In genomic region chr13:73765651-73766384, GRCh38 we compare ENCODE assay signal across 1 cellular context.
A peak's percentile ranks its signal among the peaks of the same experiment; 100 is the strongest.
TF ChIP-seq lines count a peak whose summit lies in the region.

No MANE protein-coding gene starts in this region.

TF ChIP-seq in H1, 55 proteins besides CTCF, POLR2A, EP300 and RAD21 (continued from another document):
- TF ChIP-seq CHD7 (IDR thresholded peaks at IDR 0.05; ENCODE audit: insufficient replicate concordance, low read length) (peak; percentile 83), JUN (IDR thresholded peaks at IDR 0.05; ENCODE audit: low read depth, low read length) (no peak), USF2 (IDR thresholded peaks at IDR 0.05; ENCODE audit: low read length) (no peak), NANOG (IDR thresholded peaks at IDR 0.05; ENCODE audit: insufficient read depth, low read depth, low read length, poor library complexity, severe bottlenecking) (peak; percentile 30), SP4 (IDR thresholded peaks at IDR 0.05; ENCODE audit: low read length) (no peak), GTF2F1 (IDR thresholded peaks at IDR 0.05; ENCODE audit: borderline replicate concordance, low read depth, low read length) (no peak), POLR2AphosphoS5 (IDR thresholded peaks at IDR 0.05; ENCODE audit: low read depth, low read length) (no peak), SRF (IDR thresholded peaks at IDR 0.05; ENCODE audit: low read depth, low read length) (peak; percentile 58; the same call in 1 of the 2 replicates), HDAC6 (IDR thresholded peaks at IDR 0.05; ENCODE audit: low read depth, low read length) (no peak), BCL11A (IDR thresholded peaks at IDR 0.05; ENCODE audit: low read depth in 2 of 2, low read length in 2 of 2) (no peak), MAX (IDR thresholded peaks at IDR 0.05) (no peak), BRCA1 (IDR thresholded peaks at IDR 0.05; ENCODE audit: low read depth, low read length) (no peak), SIN3A (conservative IDR thresholded peaks at IDR 0.05 in 1 of 2, IDR thresholded peaks at IDR 0.05 in 1 of 2; ENCODE audit: low read depth in 1 of 2, low read length in 2 of 2) (no peak), CBX5 (IDR thresholded peaks at IDR 0.05; ENCODE audit: low read depth, low read length) (no peak), CEBPB (IDR thresholded peaks at IDR 0.05; ENCODE audit: low read depth, low read length) (no peak), TAF1 (IDR thresholded peaks at IDR 0.05; ENCODE audit: low read depth, low read length) (0 out of 2 replicates have a peak, but pooled peaks have one; percentile 18), ASH2L (IDR thresholded peaks at IDR 0.05; ENCODE audit: low read length) (peak; percentile 74), E2F6 (IDR thresholded peaks at IDR 0.05) (no peak), RBBP5 (IDR thresholded peaks at IDR 0.05; ENCODE audit: borderline replicate concordance, low read depth, low read length) (peak; percentile 62; the same call in 1 of the 2 replicates), TAF7 (optimal IDR thresholded peaks at IDR 0.05; ENCODE audit: borderline replicate concordance, low read depth, low read length) (no peak), CREB1 (IDR thresholded peaks at IDR 0.05) (no peak), SUZ12 (IDR thresholded peaks at IDR 0.05; ENCODE audit: low read length) (no peak), TEAD4 (IDR thresholded peaks at IDR 0.05; ENCODE audit: low read depth, low read length) (no peak), SAP30 (IDR thresholded peaks at IDR 0.05; ENCODE audit: insufficient read depth, insufficient replicate concordance, low read length) (no peak), TBP (IDR thresholded peaks at IDR 0.05; ENCODE audit: low read depth, low read length) (no peak), KDM4A (IDR thresholded peaks at IDR 0.05; ENCODE audit: low read depth, low read length, severe bottlenecking) (no peak), ATF3 (IDR thresholded peaks at IDR 0.05; ENCODE audit: insufficient read depth, low read depth, low read length) (no peak), POU5F1 (IDR thresholded peaks at IDR 0.05; ENCODE audit: low read depth, low read length) (peak; percentile 36; the same call in 1 of the 2 replicates), RXRA (IDR thresholded peaks at IDR 0.05; ENCODE audit: insufficient read depth, low read depth, low read length) (no peak), TCF12 (IDR thresholded peaks at IDR 0.05; ENCODE audit: low read depth, low read length) (peak; percentile 89), CBX8 (IDR thresholded peaks at IDR 0.05; ENCODE audit: borderline replicate concordance, low read depth, low read length) (no peak), NRF1 (IDR thresholded peaks at IDR 0.05; ENCODE audit: low read depth, low read length) (no peak), SP1 (IDR thresholded peaks at IDR 0.05; ENCODE audit: low read depth, low read length) (no peak; the same call in 1 of the 2 replicates)
TF ChIP-seq in H1: peak in this region for 11.
